In genomic region chr1:241610056-241610815, GRCh38 we compare ENCODE assay signal across 10 cellular contexts. TPM values are rescaled to one million over a fixed set of nuclear protein-coding genes. Genes with fewer than 3 reads are reported as not detected.
DNase-seq lines count a peak whose midpoint lies in the region; ATAC-seq and TF ChIP-seq lines count a peak whose summit lies in the region.
"Had no signal": no experiment of that assay in that cellular context is flagged by ENCODE, and none has a peak within 500 bp of the region (broad histone marks: within the 10 kb centered on the region; RNA-seq: fewer than 3 reads in every experiment).

No MANE protein-coding gene starts in this region.

- H3K4me1 ChIP-seq in left ventricle myocardium inferior, result peaks cover 4% of the 10 kb centered on the region
- H3K4me1 ChIP-seq in heart left ventricle, result peaks cover 0 to 18% (median 0%) of the 10 kb centered on the region in 12 donors
- H3K4me1 ChIP-seq in HAP-1, result no peaks in the 10 kb centered on the region
- H3K4me1 ChIP-seq: thyroid gland had no signal

- H3K9me3 ChIP-seq in left ventricle myocardium inferior (replicated peaks) (no peaks in the 10 kb centered on the region), heart left ventricle (no peaks in the 10 kb centered on the region), HAP-1 (no peaks in the 10 kb centered on the region)
- H3K9me3 ChIP-seq: thyroid gland had no signal

- no peak overlapping the region for H3K27ac ChIP-seq in left ventricle myocardium inferior (replicated peaks)
- peak overlapping the region; percentile 45 for H3K27ac ChIP-seq in RWPE1
- H3K27ac ChIP-seq in heart left ventricle, result no peak overlapping the region
- H3K27ac ChIP-seq: thyroid gland had no signal

- TF ChIP-seq POLR2A in heart left ventricle (IDR thresholded peaks at IDR 0.05), result no peak

- DNase-seq in Right ventricle myocardium superior (no peak), left ventricle myocardium inferior (no peak), RWPE1 (ENCODE audit: low spot score) (no peak), heart left ventricle (no peak), T-helper 9 cell (no peak), ureter (ENCODE audit: low spot score) (no peak), GDM1 (lab: John Stamatoyannopoulos, UW) (no peak), HAP-1 (ENCODE audit: low spot score in 2 of 2) (no peak)
- DNase-seq: activated naive CD8-positive, alpha-beta T cell treated with anti-CD3 and anti-CD28 coated beads for 36 hours; thyroid gland had no signal

- POLR2A ChIA-PET in RWPE1 (lab: Yijun Ruan, JAX; ENCODE audit: low non-redundant PET), result interaction anchor here (0.6 kb wide), 1 partner anchor 224 kb away, joined by 3 read pairs; no protein-coding TSS in a partner anchor

- in situ Hi-C loops in HAP-1 (cut with MboI; ENCODE audit: low sequenced_read_pairs), result loop anchor here (10.0 kb wide), 1 partner anchor 375 kb away; no protein-coding TSS in a partner anchor

- no peak overlapping the region for H3K4me3 ChIP-seq in left ventricle myocardium inferior
- H3K4me3 ChIP-seq in heart left ventricle, result no peak overlapping the region
- no peak overlapping the region for H3K4me3 ChIP-seq in HAP-1
- H3K4me3 ChIP-seq: thyroid gland had no signal

- CTCF ChIA-PET in RWPE1 (lab: Yijun Ruan, JAX), result interaction anchor here (0.6 to 2.7 kb wide), 11 partner anchors 10 to 378 kb away, joined by 3 to 11 read pairs (median 3); no protein-coding TSS in a partner anchor

- WGBS in heart left ventricle, 4 donors, result 29 to 35% (median 32%) methylated on average over 8 of the region's 8 CpGs

- no peak for TF ChIP-seq CTCF in left ventricle myocardium inferior (IDR thresholded peaks at IDR 0.05; ENCODE audit: borderline replicate concordance)
- no peak for TF ChIP-seq CTCF in RWPE1 (conservative IDR thresholded peaks at IDR 0.05; ENCODE audit: low read depth)
- TF ChIP-seq CTCF in heart left ventricle (IDR thresholded peaks at IDR 0.05), result no peak

- no peaks in the 10 kb centered on the region for H3K36me3 ChIP-seq in left ventricle myocardium inferior
- H3K36me3 ChIP-seq in heart left ventricle, result no peaks in the 10 kb centered on the region
- H3K36me3 ChIP-seq in HAP-1 (replicated peaks), result no peaks in the 10 kb centered on the region
- H3K36me3 ChIP-seq: thyroid gland had no signal

- no peaks in the 10 kb centered on the region for H3K27me3 ChIP-seq in left ventricle myocardium inferior (ENCODE audit: low read depth)
- H3K27me3 ChIP-seq in heart left ventricle, result no peaks in the 10 kb centered on the region
- no peaks in the 10 kb centered on the region for H3K27me3 ChIP-seq in HAP-1 (ENCODE audit: low read depth)
- H3K27me3 ChIP-seq: thyroid gland had no signal

- peak; percentile 89 for ATAC-seq in Right ventricle myocardium superior (ENCODE audit: poor library complexity)
- ATAC-seq in heart left ventricle, result peak; percentile 67 to 78 (median 72)

- intact Hi-C loops in Right ventricle myocardium superior (cut with DNase I) (loop anchor here (10.0 kb wide), 2 partner anchors 225 to 385 kb away; partner anchors contain the start of gene MAP1LC3C), left ventricle myocardium inferior (cut with micrococcal nuclease) (no loop called here), heart left ventricle (cut with DNase I) (loop anchor here (5.0 to 10.0 kb wide), 12 partner anchors 75 to 407 kb away; partner anchors contain the start of genes MAP1LC3C (in 7 of the 10), EXO1 (in 1 of the 10) and KMO (in 1 of the 10))

RNA-seq across cellular contexts. Expression of gene CHML, which starts 29.9 kb away (rescaled TPM):
- total RNA-seq in Right ventricle myocardium superior (6.6 TPM), left ventricle myocardium inferior (8.2 TPM), heart left ventricle (1 to 10 TPM; 3.9 to 9.8 (median 6.6) TPM), ureter (4.6 TPM)
- polyA plus RNA-seq in heart left ventricle, result 1 to 10 TPM; 1.1 to 6.6 TPM

RNA-seq across cellular contexts. Expression of gene OPN3, which starts 29.9 kb away (rescaled TPM):
- total RNA-seq in Right ventricle myocardium superior, result 5.2 TPM
- total RNA-seq in left ventricle myocardium inferior, result 6.1 TPM
- total RNA-seq in heart left ventricle, result 10 to 100 TPM in 2 of 9 donors, 1 to 10 TPM in 7; 3.5 to 13.6 (median 6.2) TPM
- 10 to 100 TPM in 1 of 2 donors, 1 to 10 TPM in 1; 4.5 to 10.5 TPM for polyA plus RNA-seq in heart left ventricle
- 6.5 TPM for total RNA-seq in ureter

RNA-seq across cellular contexts. Expression of gene WDR64, which starts 41.8 kb away (rescaled TPM):
- total RNA-seq in Right ventricle myocardium superior (not detected), left ventricle myocardium inferior (not detected), heart left ventricle (not detected), ureter (not detected)
- not detected for polyA plus RNA-seq in heart left ventricle
- total RNA-seq: thyroid gland had no signal
